In genomic region chr4:81069706-81070331, GRCh38 we compare ENCODE assay signal across 8 cellular contexts. TPM values are rescaled to one million over a fixed set of nuclear protein-coding genes. Genes with fewer than 3 reads are reported as not detected.
DNase-seq lines count a peak whose midpoint lies in the region; ATAC-seq, FAIRE-seq and TF ChIP-seq lines count a peak whose summit lies in the region.

No MANE protein-coding gene starts in this region.

- no peak overlapping the region for H2BK12ac ChIP-seq in neuronal stem cell (ENCODE audit: low read length)

- no peak overlapping the region for H4K8ac ChIP-seq in neuronal stem cell (ENCODE audit: low read depth, low read length)

- no peak overlapping the region for H2BK120ac ChIP-seq in neuronal stem cell (ENCODE audit: low read depth, low read length)

- no peaks in the 10 kb centered on the region for H3K79me1 ChIP-seq in neuronal stem cell (ENCODE audit: low read depth, low read length)

- no peak overlapping the region for H3K14ac ChIP-seq in neuronal stem cell (ENCODE audit: low read length)

- POLR2A ChIA-PET in PC-9 (lab: Charles Lee; ENCODE audit: unreplicated experiment) = no interaction called here

- H3K27me3 Mint-ChIP-seq in GM23338 (ENCODE audit: insufficient read depth, low read depth, poor library complexity) = no peaks in the 10 kb centered on the region
- peaks cover 25% of the 10 kb centered on the region for H3K27me3 Mint-ChIP-seq in activated T-cell treated with anti-CD3 and anti-CD28 coated beads, Interleukin-2, amount 50 U/mL, for 24 hours

- intact Hi-C loops in PC-9 (cut with micrococcal nuclease; ENCODE audit: unreplicated experiment) (loop anchor here (1.0 to 5.0 kb wide), 2 partner anchors 147 to 281 kb away; partner anchors contain the start of gene PRKG2), thyroid gland (cut with DNase I) (loop anchor here (5.0 kb wide), 1 partner anchor 282 kb away; no protein-coding TSS in a partner anchor)

- peaks cover 2% of the 10 kb centered on the region; the same call in 1 of the 3 replicates for H3K4me1 Mint-ChIP-seq in GM23338
- H3K4me1 Mint-ChIP-seq in activated T-cell treated with anti-CD3 and anti-CD28 coated beads, Interleukin-2, amount 50 U/mL, for 24 hours (ENCODE audit: low read depth) = peaks cover 3% of the 10 kb centered on the region

- H3K36me3 Mint-ChIP-seq in GM23338 (ENCODE audit: low read depth) = no peaks in the 10 kb centered on the region
- H3K36me3 Mint-ChIP-seq in activated T-cell treated with anti-CD3 and anti-CD28 coated beads, Interleukin-2, amount 50 U/mL, for 24 hours (ENCODE audit: low read depth) = no peaks in the 10 kb centered on the region

- H4K20me1 ChIP-seq in GM23338 (replicated peaks; ENCODE audit: insufficient read depth) = no peaks in the 10 kb centered on the region
- H4K20me1 ChIP-seq in Karpas-422 (ENCODE audit: insufficient read depth, low read depth, low read length) = no peaks in the 10 kb centered on the region
- no peaks in the 10 kb centered on the region for H4K20me1 ChIP-seq in PC-9 (ENCODE audit: insufficient read depth)

- no peak overlapping the region for H3K4me2 ChIP-seq in GM23338
- no peak overlapping the region for H3K4me2 ChIP-seq in Karpas-422 (ENCODE audit: low read depth, low read length, poor library complexity, severe bottlenecking)
- H3K4me2 ChIP-seq in PC-9 = no peak overlapping the region
- no peak overlapping the region for H3K4me2 ChIP-seq in neuronal stem cell (ENCODE audit: insufficient read depth, low read length, poor library complexity, severe bottlenecking)

- H3K36me3 ChIP-seq in GM23338 (ENCODE audit: insufficient read depth) (no peaks in the 10 kb centered on the region), Karpas-422 (ENCODE audit: insufficient read depth, low read length) (no peaks in the 10 kb centered on the region), PC-9 (ENCODE audit: low read depth) (no peaks in the 10 kb centered on the region), neuronal stem cell (replicated peaks in 1 of 2; ENCODE audit: control insufficient read depth in 2 of 2, insufficient read depth in 2 of 2, low read length in 2 of 2) (no peaks in the 10 kb centered on the region), thyroid gland (no peaks in the 10 kb centered on the region)

- no peak overlapping the region for H3K9ac ChIP-seq in Karpas-422 (ENCODE audit: low read length)
- H3K9ac ChIP-seq in neuronal stem cell (ENCODE audit: low read depth, low read length, poor library complexity) = no peak overlapping the region

- peak; percentile 96 for DNase-seq in GM23338 (ENCODE audit: low spot score)
- DNase-seq in Karpas-422 = peak; percentile 84
- DNase-seq in PC-9 = peak; percentile 42 to 61
- DNase-seq in activated T-cell treated with anti-CD3 and anti-CD28 coated beads, Interleukin-2, amount 50 U/mL, for 24 hours = peak; percentile 42
- DNase-seq in fibroblast of peridontal ligament (ENCODE audit: extremely low read depth) = peak; percentile 97
- peak; percentile 90 for DNase-seq in neuronal stem cell (ENCODE audit: low spot score)
- DNase-seq in thyroid gland = peak; percentile 59 to 60

- H3K4me1 ChIP-seq in GM23338 (ENCODE audit: insufficient read depth) (no peaks in the 10 kb centered on the region), Karpas-422 (ENCODE audit: low read length) (no peaks in the 10 kb centered on the region), PC-9 (replicated peaks; ENCODE audit: insufficient read depth) (no peaks in the 10 kb centered on the region), neuronal stem cell (ENCODE audit: control insufficient read depth in 2 of 2, insufficient read depth in 1 of 2, low read depth in 1 of 2, low read length in 2 of 2) (no peaks in the 10 kb centered on the region), thyroid gland (no peaks in the 10 kb centered on the region)

- H3K9me3 ChIP-seq in Karpas-422 (ENCODE audit: low read length) (no peaks in the 10 kb centered on the region), PC-9 (ENCODE audit: insufficient read depth, low read depth) (no peaks in the 10 kb centered on the region), neuronal stem cell (replicated peaks in 1 of 2; ENCODE audit: control insufficient read depth in 2 of 2, insufficient read depth in 1 of 2, low read depth in 1 of 2, low read length in 2 of 2) (no peaks in the 10 kb centered on the region), thyroid gland (no peaks in the 10 kb centered on the region)

- TF ChIP-seq POLR2A in thyroid gland (IDR thresholded peaks at IDR 0.05) = no peak

- no peaks in the 10 kb centered on the region for H3K79me2 ChIP-seq in GM23338 (replicated peaks; ENCODE audit: insufficient read depth)
- H3K79me2 ChIP-seq in Karpas-422 (ENCODE audit: low read length) = no peaks in the 10 kb centered on the region
- H3K79me2 ChIP-seq in PC-9 (ENCODE audit: low read depth) = no peaks in the 10 kb centered on the region

- no peaks in the 10 kb centered on the region for H3K27me3 ChIP-seq in GM23338 (ENCODE audit: insufficient read depth)
- no peaks in the 10 kb centered on the region for H3K27me3 ChIP-seq in Karpas-422 (ENCODE audit: low read length)
- no peaks in the 10 kb centered on the region for H3K27me3 ChIP-seq in PC-9 (ENCODE audit: insufficient read depth, low read depth)
- no peaks in the 10 kb centered on the region for H3K27me3 ChIP-seq in neuronal stem cell (ENCODE audit: control insufficient read depth in 3 of 3, insufficient read depth in 3 of 3, low read depth in 1 of 3, low read length in 3 of 3)
- no peaks in the 10 kb centered on the region for H3K27me3 ChIP-seq in thyroid gland

- H3K27ac ChIP-seq in GM23338 (ENCODE audit: low read depth) (no peak overlapping the region), Karpas-422 (ENCODE audit: low read length) (no peak overlapping the region), PC-9 (no peak overlapping the region), neuronal stem cell (replicated peaks; ENCODE audit: low read length) (no peak overlapping the region), thyroid gland (no peak overlapping the region)

- no CpG with 5 or more reads among the region's 6 CpGs for WGBS in neuronal stem cell (ENCODE audit: extremely low coverage in 2 of 2, insufficient read length in 2 of 2, insufficient replicate concordance in 1 of 2), 2 donors
- WGBS in thyroid gland, 2 donors = 6 to 8% methylated on average over 6 of the region's 6 CpGs

- no peak overlapping the region for H4K91ac ChIP-seq in neuronal stem cell (ENCODE audit: low read depth, low read length, poor library complexity)

- H2AK5ac ChIP-seq in neuronal stem cell (ENCODE audit: low read depth, low read length) = no peak overlapping the region

- H2AFZ ChIP-seq in GM23338 (no peak overlapping the region), Karpas-422 (ENCODE audit: low read length) (no peak overlapping the region), PC-9 (no peak overlapping the region), neuronal stem cell (ENCODE audit: low read length) (no peak overlapping the region)

- no peak overlapping the region for H3K4ac ChIP-seq in neuronal stem cell (ENCODE audit: low read length)

- H3K9me2 ChIP-seq in GM23338 (ENCODE audit: insufficient read depth) (no peaks in the 10 kb centered on the region), Karpas-422 (replicated peaks; ENCODE audit: insufficient read depth, low read length) (no peaks in the 10 kb centered on the region), PC-9 (ENCODE audit: insufficient read depth) (no peaks in the 10 kb centered on the region)

- no peak overlapping the region for H3K4me3 Mint-ChIP-seq in GM23338
- H3K4me3 Mint-ChIP-seq in activated T-cell treated with anti-CD3 and anti-CD28 coated beads, Interleukin-2, amount 50 U/mL, for 24 hours = no peak overlapping the region

- CTCF ChIA-PET in PC-9 (lab: Charles Lee) = interaction anchor here (0.6 to 1.1 kb wide), 2 partner anchors 282 to 702 kb away, joined by 5 read pairs; no protein-coding TSS in a partner anchor

- ATAC-seq in GM23338 = peak; percentile 99

- no peaks in the 10 kb centered on the region for H3F3A ChIP-seq in GM23338 (replicated peaks; ENCODE audit: low read depth)
- no peaks in the 10 kb centered on the region for H3F3A ChIP-seq in PC-9 (ENCODE audit: insufficient read depth, low read depth)

- no peak overlapping the region for H2BK15ac ChIP-seq in neuronal stem cell (ENCODE audit: low read length)

- H3K27ac Mint-ChIP-seq in GM23338 = no peak overlapping the region
- H3K27ac Mint-ChIP-seq in activated T-cell treated with anti-CD3 and anti-CD28 coated beads, Interleukin-2, amount 50 U/mL, for 24 hours = no peak overlapping the region

- H3K18ac ChIP-seq in neuronal stem cell (ENCODE audit: low read length) = no peak overlapping the region

- H3K4me3 ChIP-seq in GM23338 (no peak overlapping the region), Karpas-422 (ENCODE audit: low read length) (no peak overlapping the region), PC-9 (no peak overlapping the region), neuronal stem cell (ENCODE audit: low read length in 2 of 2) (no peak overlapping the region), thyroid gland (replicated peaks in 1 of 3) (no peak overlapping the region)

- no peak overlapping the region for H3K23ac ChIP-seq in neuronal stem cell (ENCODE audit: low read depth, low read length, poor library complexity)

- no TSS peak for BruUV-seq in PC-9 (replicated peaks; lab: Mats Ljungman, UMichigan)

- TF ChIP-seq CTCF in GM23338 (conservative IDR thresholded peaks at IDR 0.05; ENCODE audit: low read depth in 2 of 2) (peak; percentile 93 to 97), PC-9 (conservative IDR thresholded peaks at IDR 0.05) (peak; percentile 84), thyroid gland (IDR thresholded peaks at IDR 0.05) (peak; percentile 52 to 91 (median 76))

- peak; percentile 91 for FAIRE-seq in G401.6 (lab: Jason Lieb, UNC)

- no peak overlapping the region for H2BK5ac ChIP-seq in neuronal stem cell (ENCODE audit: low read length)

- H3K9me3 Mint-ChIP-seq in GM23338 = no peaks in the 10 kb centered on the region
- no peaks in the 10 kb centered on the region for H3K9me3 Mint-ChIP-seq in activated T-cell treated with anti-CD3 and anti-CD28 coated beads, Interleukin-2, amount 50 U/mL, for 24 hours

TF ChIP-seq in GM23338, 12 proteins besides CTCF, POLR2A, EP300 and RAD21 (continues in another document):
- TF ChIP-seq JUNB (IDR thresholded peaks at IDR 0.05; ENCODE audit: unreplicated experiment) = no peak

RNA-seq across cellular contexts. Expression of gene BMP3, which starts 39.3 kb away (rescaled TPM):
- total RNA-seq in GM23338 (2014; rRNA removed; shearing (Covaris generic)) = 0.04 and 0.10 TPM in 2 replicates
- polyA plus RNA-seq in GM23338 (2016; fragmentation: Nextera tagmentation; extraction: Ambion mirVana) = 0.03 TPM in 1 of 2 replicates, not detected in the other
- not detected in 2 replicates for total RNA-seq in Karpas-422 (2014; rRNA removed; shearing (Covaris generic); ENCODE audit: low replicate concordance)
- 0.41 and 0.50 TPM in 2 replicates for total RNA-seq in PC-9 (2021)
- polyA plus RNA-seq in neuronal stem cell (2013, experiment 1 of 2) = 0.13 TPM
- 0.15 TPM for polyA plus RNA-seq in neuronal stem cell (2013, experiment 2 of 2)
- total RNA-seq in thyroid gland = under 1 TPM in 3 of 4 donors, not detected in 1; 0.13 to 0.45 (median 0.15) TPM

Comparison
In these comparisons a context has a peak if more than half of its experiments do, and no peak if none do; other contexts are left out.
1. DNase-seq: peak in every context shown above with its lines; median percentile 97 in fibroblast of peridontal ligament; 96 in GM23338; 90 in neuronal stem cell; 84 in Karpas-422; 60 in thyroid gland; 52 in PC-9; 42 in activated T-cell treated with anti-CD3 and anti-CD28 coated beads, Interleukin-2, amount 50 U/mL, for 24 hours.